30 cellular contexts compared by ENCODE assay signal in the genomic region with DNA sequence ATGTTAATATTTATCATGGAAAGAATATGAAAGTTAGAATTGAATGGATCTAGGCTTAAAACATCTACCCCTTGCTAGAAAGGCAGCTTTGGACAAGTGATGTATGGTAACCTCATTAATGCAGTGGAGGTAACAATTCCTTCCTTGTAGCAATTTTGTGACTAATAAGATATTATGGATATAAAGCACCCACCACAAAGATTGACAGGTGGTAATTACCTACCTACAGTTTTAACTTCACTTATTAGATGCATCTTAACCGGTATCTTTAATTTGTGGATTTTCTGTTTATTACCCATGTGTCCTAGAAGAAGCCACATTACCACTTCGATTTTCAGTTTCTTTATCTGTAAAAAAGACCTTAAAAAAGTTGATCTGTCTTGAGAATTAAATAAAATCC.
"Had no signal": no experiment of that assay in that cellular context is flagged by ENCODE, and none has a peak within 500 bp of the region (broad histone marks: within the 10 kb centered on the region; RNA-seq: fewer than 3 reads in every experiment).

No MANE protein-coding gene starts in this region.

- H3K9ac ChIP-seq: parathyroid adenoma had no signal

- H3K79me2 ChIP-seq: parathyroid adenoma had no signal

- FAIRE-seq: small intestine had no signal

- H3K27ac Mint-ChIP-seq: naive thymus-derived CD8-positive, alpha-beta T cell; natural killer cell treated with Interleukin-12 subunit alpha and Interleukin-12 subunit beta and Interleukin-15 and Interleukin-18, amount 100 ng/mL, for 72 hours; nephron progenitor cell; progenitor cell of endocrine pancreas; stimulated activated memory B cell treated with anti-CD40 and anti-IgM and Interleukin-4, amounts not matched to agents 10 μg/mL and 1 μg/mL and 100 μg/mL, for 72 hours; stimulated activated naive CD8-positive, alpha-beta T cell treated with anti-CD3 and anti-CD28 coated beads, Interleukin-15, amount 100 ng/mL, for 72 hours; type B pancreatic cell had no signal

- H3K9me3 ChIP-seq: ovary, psoas muscle, right lobe of liver, sigmoid colon, suprapubic skin, testis, tibial artery, transverse colon, upper lobe of right lung, uterus had no signal

- H3K36me3 ChIP-seq: ovary, right lobe of liver, sigmoid colon, suprapubic skin, tibial artery, transverse colon, upper lobe of right lung, uterus had no signal

- H3K4me3 Mint-ChIP-seq: naive thymus-derived CD8-positive, alpha-beta T cell; natural killer cell treated with Interleukin-12 subunit alpha and Interleukin-12 subunit beta and Interleukin-15 and Interleukin-18, amount 100 ng/mL, for 72 hours; nephron progenitor cell; neural crest cell; stimulated activated memory B cell treated with anti-CD40 and anti-IgM and Interleukin-4, amounts not matched to agents 10 μg/mL and 1 μg/mL and 100 μg/mL, for 72 hours; stimulated activated naive CD8-positive, alpha-beta T cell treated with anti-CD3 and anti-CD28 coated beads, Interleukin-15, amount 100 ng/mL, for 72 hours; type B pancreatic cell had no signal

- H3K4me3 ChIP-seq: ovary, psoas muscle, right lobe of liver, sigmoid colon, suprapubic skin, testis, tibial artery, transverse colon, upper lobe of right lung, uterus had no signal

- H2AFZ ChIP-seq: parathyroid adenoma had no signal

- ATAC-seq: naive thymus-derived CD8-positive, alpha-beta T cell; natural killer cell treated with Interleukin-12 subunit alpha and Interleukin-12 subunit beta and Interleukin-15 and Interleukin-18, amount 100 ng/mL, for 72 hours; psoas muscle; right cardiac atrium; right lobe of liver; stimulated activated memory B cell treated with anti-CD40 and anti-IgM and Interleukin-4, amounts not matched to agents 10 μg/mL and 1 μg/mL and 100 μg/mL, for 72 hours; stimulated activated naive CD8-positive, alpha-beta T cell treated with anti-CD3 and anti-CD28 coated beads, Interleukin-15, amount 100 ng/mL, for 72 hours; stimulated activated naive CD8-positive, alpha-beta T cell treated with anti-CD3 and anti-CD28 coated beads, Interleukin-15, Interleukin-2, amounts not matched to agents 100 U/mL and 50 U/mL, for 24 hours; upper lobe of right lung had no signal

- H3K4me1 Mint-ChIP-seq: naive thymus-derived CD8-positive, alpha-beta T cell; neural crest cell; stimulated activated memory B cell treated with anti-CD40 and anti-IgM and Interleukin-4, amounts not matched to agents 10 μg/mL and 1 μg/mL and 100 μg/mL, for 72 hours; stimulated activated naive CD8-positive, alpha-beta T cell treated with anti-CD3 and anti-CD28 coated beads, Interleukin-15, amount 100 ng/mL, for 72 hours had no signal

- DNase-seq: naive thymus-derived CD8-positive, alpha-beta T cell; nephron progenitor cell; occipital lobe; ovary; posterior cingulate gyrus; psoas muscle; right cardiac atrium; right lobe of liver; sigmoid colon; small intestine; stimulated activated CD4-positive, alpha-beta T cell treated with anti-CD3 and anti-CD28 coated beads, Interleukin-1b, Interleukin-23, amount 100 ng/mL, for 48 hours; stimulated activated CD4-positive, alpha-beta T cell treated with anti-CD3 and anti-CD28 coated beads, Interleukin-4, amount 100 ng/mL, for 1 hour; stimulated activated CD4-positive, alpha-beta T cell treated with anti-CD3 and anti-CD28 coated beads, Interleukin-4, amount 100 ng/mL, for 4 hours; stimulated activated CD8-positive, alpha-beta memory T cell treated with anti-CD3 and anti-CD28 coated beads, Interleukin-4, amount 100 ng/mL, for 48 hours; stimulated activated naive CD4-positive, alpha-beta T cell; stimulated activated naive CD8-positive, alpha-beta T cell treated with anti-CD3 and anti-CD28 coated beads, Interleukin-15, amount 100 ng/mL, for 72 hours; stimulated activated naive CD8-positive, alpha-beta T cell treated with anti-CD3 and anti-CD28 coated beads, Interleukin-15, Interleukin-2, amounts not matched to agents 100 U/mL and 50 U/mL, for 24 hours; substantia nigra; testis; tibial artery; transverse colon; upper lobe of right lung; uterus had no signal

- H3K36me3 Mint-ChIP-seq: naive thymus-derived CD8-positive, alpha-beta T cell; natural killer cell treated with Interleukin-12 subunit alpha and Interleukin-12 subunit beta and Interleukin-15 and Interleukin-18, amount 100 ng/mL, for 72 hours; stimulated activated memory B cell treated with anti-CD40 and anti-IgM and Interleukin-4, amounts not matched to agents 10 μg/mL and 1 μg/mL and 100 μg/mL, for 72 hours; type B pancreatic cell had no signal

- H3K27me3 ChIP-seq: ovary, right lobe of liver, sigmoid colon, suprapubic skin, testis, tibial artery, transverse colon, upper lobe of right lung, uterus had no signal

- H3K4me1 ChIP-seq: parathyroid adenoma, psoas muscle, right lobe of liver, suprapubic skin, testis, tibial artery, transverse colon, upper lobe of right lung, uterus had no signal

- H3K27me3 Mint-ChIP-seq: naive thymus-derived CD8-positive, alpha-beta T cell; natural killer cell treated with Interleukin-12 subunit alpha and Interleukin-12 subunit beta and Interleukin-15 and Interleukin-18, amount 100 ng/mL, for 72 hours; progenitor cell of endocrine pancreas; stimulated activated memory B cell treated with anti-CD40 and anti-IgM and Interleukin-4, amounts not matched to agents 10 μg/mL and 1 μg/mL and 100 μg/mL, for 72 hours; stimulated activated naive CD8-positive, alpha-beta T cell treated with anti-CD3 and anti-CD28 coated beads, Interleukin-15, amount 100 ng/mL, for 72 hours; type B pancreatic cell had no signal

- H3K27ac ChIP-seq: ovary, parathyroid adenoma, psoas muscle, right lobe of liver, sigmoid colon, suprapubic skin, testis, tibial artery, transverse colon, upper lobe of right lung, uterus had no signal
